Comparison of ENCODE assay signal across 16 cellular contexts in the genomic region with DNA sequence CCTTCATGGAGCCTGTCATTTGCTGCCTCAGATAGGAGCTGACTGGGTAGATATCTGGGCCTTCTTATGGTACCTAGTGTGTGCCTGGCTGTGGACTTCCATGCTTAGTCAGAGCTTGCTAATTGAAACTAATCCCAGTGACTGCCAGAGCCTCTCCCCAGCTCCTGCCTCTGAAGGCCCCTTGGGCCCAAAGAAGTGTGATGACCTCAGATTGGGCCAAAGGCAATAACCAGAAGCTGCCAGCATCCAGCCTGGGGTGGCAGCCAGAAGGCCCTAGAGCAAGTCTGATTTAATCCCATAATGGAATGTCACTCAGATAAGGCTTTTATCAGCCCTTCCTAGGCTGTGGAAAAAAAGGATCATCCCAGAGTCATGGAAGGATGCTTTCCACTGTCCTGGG. TPM values are rescaled to one million over a fixed set of nuclear protein-coding genes. Genes with fewer than 3 reads are reported as not detected.
DNase-seq lines count a peak whose midpoint lies in the region; ATAC-seq, FAIRE-seq and TF ChIP-seq lines count a peak whose summit lies in the region.
"Had no signal": no experiment of that assay in that cellular context is flagged by ENCODE, and none has a peak within 500 bp of the region (broad histone marks: within the 10 kb centered on the region; RNA-seq: fewer than 3 reads in every experiment).

No MANE protein-coding gene starts in this region.

- no peak for DNase-seq in HCT116 (ENCODE audit: low read depth, low spot score)
- DNase-seq in WERI-Rb-1: peak; percentile 72
- DNase-seq in left cardiac atrium: peak; percentile 76
- DNase-seq in stomach: peak; percentile 31
- no peak for DNase-seq in NCI-H2029 (lab: John Stamatoyannopoulos, UW)
- no peak for DNase-seq in activated T-cell treated with anti-CD3 and anti-CD28 coated beads, Interleukin-2, amount 50 U/mL, for 4 hours
- no peak for DNase-seq in GM12891 (ENCODE audit: insufficient read length, low spot score)
- DNase-seq: activated naive CD8-positive, alpha-beta T cell treated with anti-CD3 and anti-CD28 coated beads for 36 hours; gastrocnemius medialis; MV-4-11; NCI-H524 had no signal

- peaks cover 5 to 8% of the 10 kb centered on the region in 2 experiments; a peak in 3 of 4 replicates for H3K9me3 ChIP-seq in HCT116 (ENCODE audit: control insufficient read depth in 1 of 2, insufficient read depth in 1 of 2, low read depth in 1 of 2, low read length in 2 of 2)
- H3K9me3 ChIP-seq in WERI-Rb-1 (ENCODE audit: severe bottlenecking): no peaks in the 10 kb centered on the region
- peaks cover 2 to 12% (median 6%) of the 10 kb centered on the region in 4 donors for H3K9me3 ChIP-seq in stomach

- TF ChIP-seq RAD21 in HCT116 (IDR thresholded peaks at IDR 0.05; ENCODE audit: low read depth): no peak

- BruUV-seq in HCT116 (replicated peaks; lab: Mats Ljungman, UMichigan): no TSS peak

- peaks cover 14% of the 10 kb centered on the region for H3K27me3 Mint-ChIP-seq in activated T-cell treated with anti-CD3 and anti-CD28 coated beads, Interleukin-2, amount 50 U/mL, for 4 hours (ENCODE audit: low read depth)

- TF ChIP-seq POLR2A in HCT116 (IDR thresholded peaks at IDR 0.05; ENCODE audit: borderline replicate concordance, extremely low read depth, insufficient read depth, insufficient read length) (no peak), stomach (IDR thresholded peaks at IDR 0.05) (no peak), GM12891 (IDR thresholded peaks at IDR 0.05; ENCODE audit: low read depth, low read length) (no peak)

- no peak for TF ChIP-seq CTCF in HCT116 (IDR thresholded peaks at IDR 0.05 in 2 of 3, conservative IDR thresholded peaks at IDR 0.05 in 1 of 3; ENCODE audit: borderline replicate concordance in 1 of 3, insufficient read depth in 1 of 3, low read depth in 2 of 3, low read length in 2 of 3)
- TF ChIP-seq CTCF in WERI-Rb-1 (IDR thresholded peaks at IDR 0.05; ENCODE audit: low read depth, low read length): no peak
- no peak for TF ChIP-seq CTCF in stomach (IDR thresholded peaks at IDR 0.05)

- peak; percentile 42; the same call in 1 of the 2 replicates for ATAC-seq in HCT116
- peak; percentile 92 to 95 for ATAC-seq in left cardiac atrium
- no peak for ATAC-seq in activated T-cell treated with anti-CD3 and anti-CD28 coated beads, Interleukin-2, amount 50 U/mL, for 4 hours
- ATAC-seq: gastrocnemius medialis had no signal

- intact Hi-C loops in HCT116 (cut with micrococcal nuclease): no loop called here
- intact Hi-C loops in left cardiac atrium (cut with DNase I): no loop called here
- intact Hi-C loops in stomach (cut with DNase I; ENCODE audit: low total_unique reads): no loop called here

- no peak overlapping the region for H3K4me2 ChIP-seq in HCT116 (ENCODE audit: low read length)
- H3K4me2 ChIP-seq: GM23338 had no signal

- H3K27me3 ChIP-seq in HCT116 (ENCODE audit: insufficient read depth, low read length): no peaks in the 10 kb centered on the region
- H3K27me3 ChIP-seq in WERI-Rb-1 (ENCODE audit: insufficient read depth, low read depth, severe bottlenecking): no peaks in the 10 kb centered on the region
- H3K27me3 ChIP-seq in stomach: peaks cover 0 to 4% (median 0%) of the 10 kb centered on the region in 3 donors
- H3K27me3 ChIP-seq: gastrocnemius medialis had no signal

- H3K9ac ChIP-seq in HCT116 (ENCODE audit: low read length): no peak overlapping the region

- H3K27ac ChIP-seq in HCT116 (ENCODE audit: low read depth, low read length) (no peak overlapping the region), WERI-Rb-1 (no peak overlapping the region), stomach (peak overlapping the region in 3 of 5 donors; percentile 7 to 41 (median 26))
- H3K27ac ChIP-seq: gastrocnemius medialis had no signal

- peaks cover 6% of the 10 kb centered on the region for H3K9me3 Mint-ChIP-seq in activated T-cell treated with anti-CD3 and anti-CD28 coated beads, Interleukin-2, amount 50 U/mL, for 4 hours

- no peaks in the 10 kb centered on the region for H3K36me3 Mint-ChIP-seq in activated T-cell treated with anti-CD3 and anti-CD28 coated beads, Interleukin-2, amount 50 U/mL, for 4 hours (ENCODE audit: insufficient read depth)
- H3K36me3 Mint-ChIP-seq: activated naive CD8-positive, alpha-beta T cell treated with anti-CD3 and anti-CD28 coated beads for 36 hours had no signal

- RAD21 ChIA-PET in HCT116 (lab: Charles Lee; ENCODE audit: low non-redundant PET in 1 of 2, low total read pairs in 2 of 2, uncharacterized antibody in 2 of 2, unreplicated experiment in 2 of 2): no interaction called here

- POLR2A ChIA-PET in HCT116 (lab: Charles Lee): no interaction called here

- CTCF ChIA-PET in HCT116 (lab: Charles Lee): interaction anchor here (0.7 kb wide), 1 partner anchor 64 kb away, joined by 5 read pairs; no protein-coding TSS in a partner anchor

- no peak overlapping the region for H2AFZ ChIP-seq in HCT116 (ENCODE audit: low read depth, low read length, poor library complexity, severe bottlenecking)

- FAIRE-seq in GM12891 (lab: Jason Lieb, UNC): no peak
- FAIRE-seq: GM12892 had no signal

- H3K4me1 Mint-ChIP-seq in activated T-cell treated with anti-CD3 and anti-CD28 coated beads, Interleukin-2, amount 50 U/mL, for 4 hours (ENCODE audit: low read depth): no peaks in the 10 kb centered on the region
- H3K4me1 Mint-ChIP-seq: activated naive CD8-positive, alpha-beta T cell treated with anti-CD3 and anti-CD28 coated beads for 36 hours; GM23338 had no signal

- H3K4me3 Mint-ChIP-seq in activated T-cell treated with anti-CD3 and anti-CD28 coated beads, Interleukin-2, amount 50 U/mL, for 4 hours: no peak overlapping the region
- H3K4me3 Mint-ChIP-seq: activated naive CD8-positive, alpha-beta T cell treated with anti-CD3 and anti-CD28 coated beads for 36 hours; GM23338 had no signal

- no peak for TF ChIP-seq EP300 in stomach (IDR thresholded peaks at IDR 0.05)

- no peaks in the 10 kb centered on the region for H3K79me2 ChIP-seq in HCT116 (ENCODE audit: insufficient read depth, low read length)

- H3K4me3 ChIP-seq in HCT116 (replicated peaks in 1 of 2; ENCODE audit: low read depth in 1 of 2, low read length in 2 of 2): no peak overlapping the region
- no peak overlapping the region for H3K4me3 ChIP-seq in WERI-Rb-1 (ENCODE audit: low read depth, low read length)
- H3K4me3 ChIP-seq in stomach: no peak overlapping the region
- H3K4me3 ChIP-seq: gastrocnemius medialis, GM23338 had no signal

- H3K4me1 ChIP-seq in HCT116 (ENCODE audit: control insufficient read depth in 1 of 2, insufficient read depth in 2 of 2, low read length in 2 of 2) (no peaks in the 10 kb centered on the region), stomach (peaks cover 4 to 20% (median 12%) of the 10 kb centered on the region in 4 donors)
- H3K4me1 ChIP-seq: gastrocnemius medialis had no signal

- H3K36me3 ChIP-seq in HCT116 (ENCODE audit: control insufficient read depth in 1 of 2, insufficient read depth in 2 of 2, low read length in 2 of 2): no peaks in the 10 kb centered on the region
- H3K36me3 ChIP-seq in WERI-Rb-1: no peaks in the 10 kb centered on the region
- no peaks in the 10 kb centered on the region for H3K36me3 ChIP-seq in stomach
- H3K36me3 ChIP-seq: gastrocnemius medialis had no signal

- no peaks in the 10 kb centered on the region for H3K9me2 ChIP-seq in HCT116 (ENCODE audit: insufficient read depth)

- no peaks in the 10 kb centered on the region for H4K20me1 ChIP-seq in HCT116 (ENCODE audit: insufficient read depth)

TF ChIP-seq in HCT116, 20 proteins besides CTCF, POLR2A, EP300 and RAD21 (continues in another document):
- TF ChIP-seq ZFX (IDR thresholded peaks at IDR 0.05) (no peak), EGR1 (IDR thresholded peaks at IDR 0.05; ENCODE audit: low read depth) (no peak), EZH2phosphoT487 (IDR thresholded peaks at IDR 0.05; ENCODE audit: borderline replicate concordance) (no peak)

TF ChIP-seq in GM12891, 5 proteins besides CTCF, POLR2A, EP300 and RAD21:
- TF ChIP-seq PAX5 (IDR thresholded peaks at IDR 0.05; ENCODE audit: insufficient read depth, low read length, severe bottlenecking) (no peak), POU2F2 (IDR thresholded peaks at IDR 0.05; ENCODE audit: low read depth, low read length) (no peak), SPI1 (IDR thresholded peaks at IDR 0.05; ENCODE audit: low read depth, low read length) (no peak), POLR2AphosphoS5 (IDR thresholded peaks at IDR 0.05; ENCODE audit: low read depth, low read length) (no peak), TAF1 (IDR thresholded peaks at IDR 0.05; ENCODE audit: low read depth, low read length) (no peak)

RNA-seq across cellular contexts. Expression of a gene that starts 17.1 kb away (rescaled TPM):
- total RNA-seq in HCT116 (2021; ENCODE audit: unreplicated experiment): 40.0 TPM
- polyA plus RNA-seq in HCT116 (2012): 18.3 and 24.6 TPM in 2 replicates
- 10 to 100 TPM; 15.3 to 18.0 TPM for total RNA-seq in left cardiac atrium
- 10 to 100 TPM in 2 of 5 donors, 1 to 10 TPM in 3; 1.2 to 46.3 (median 4.5) TPM for total RNA-seq in stomach
- polyA plus RNA-seq in stomach: 10 to 100 TPM; 10.6 to 13.1 (median 11.1) TPM
- 10 to 100 TPM; 50.2 to 52.2 (median 51.7) TPM for total RNA-seq in activated T-cell treated with anti-CD3 and anti-CD28 coated beads, Interleukin-2, amount 50 U/mL, for 4 hours
- polyA plus RNA-seq in GM12891 (2012; ENCODE audit: low read depth, missing spikeins): 23.5 TPM

RNA-seq across cellular contexts. Expression of a gene that starts 44.2 kb away (rescaled TPM):
- total RNA-seq in HCT116 (2021; ENCODE audit: unreplicated experiment) (not detected), left cardiac atrium (1 to 10 TPM in 1 of 2 donors, under 1 TPM in 1; 0.92 to 1.7 TPM), stomach (1 to 10 TPM in 1 of 5 donors, under 1 TPM in 1, not detected in 3; 0.55 to 4.1 TPM)
- 0.07 TPM in 1 of 2 replicates, not detected in the other for polyA plus RNA-seq in HCT116 (2012)
- polyA plus RNA-seq in stomach: 1 to 10 TPM; 1.5 to 2.0 (median 1.8) TPM
- total RNA-seq in activated T-cell treated with anti-CD3 and anti-CD28 coated beads, Interleukin-2, amount 50 U/mL, for 4 hours: not detected
- polyA plus RNA-seq in GM12891 (2012; ENCODE audit: low read depth, missing spikeins): 0.14 TPM
- total RNA-seq: dermis blood vessel endothelial cell, temporal lobe had no signal
- polyA plus RNA-seq: neural cell had no signal

RNA-seq across cellular contexts. Expression of a gene that starts 51.3 kb away (rescaled TPM):
- total RNA-seq in HCT116 (2021; ENCODE audit: unreplicated experiment) (74.2 TPM), left cardiac atrium (1 to 10 TPM in 1 of 2 donors, under 1 TPM in 1; 0.13 to 1.1 TPM), stomach (1 to 10 TPM in 3 of 5 donors, not detected in 2; 2.0 to 8.4 (median 7.9) TPM)
- 72.7 and 92.7 TPM in 2 replicates for polyA plus RNA-seq in HCT116 (2012)
- polyA plus RNA-seq in stomach: 1 to 10 TPM; 2.1 to 7.3 (median 2.1) TPM
- 1 to 10 TPM in 2 of 3 donors, under 1 TPM in 1; 0.76 to 1.5 (median 1.4) TPM for total RNA-seq in activated T-cell treated with anti-CD3 and anti-CD28 coated beads, Interleukin-2, amount 50 U/mL, for 4 hours
- polyA plus RNA-seq in GM12891 (2012; ENCODE audit: low read depth, missing spikeins): 18.1 TPM

RNA-seq across cellular contexts. Expression of a gene that starts 51.8 kb away (rescaled TPM):
- 80.8 TPM for total RNA-seq in HCT116 (2021; ENCODE audit: unreplicated experiment)
- polyA plus RNA-seq in HCT116 (2012): 47.2 and 57.1 TPM in 2 replicates
- total RNA-seq in left cardiac atrium: 10 to 100 TPM; 19.8 to 34.7 TPM
- 10 to 100 TPM; 29.9 to 58.2 (median 51.3) TPM for total RNA-seq in stomach
- polyA plus RNA-seq in stomach: 10 to 100 TPM; 20.4 to 35.1 (median 21.8) TPM
- 10 to 100 TPM; 30.4 to 44.2 (median 39.3) TPM for total RNA-seq in activated T-cell treated with anti-CD3 and anti-CD28 coated beads, Interleukin-2, amount 50 U/mL, for 4 hours
- polyA plus RNA-seq in GM12891 (2012; ENCODE audit: low read depth, missing spikeins): 23.2 TPM

Comparison
In these comparisons a context has a peak if more than half of its experiments do, and no peak if none do; other contexts are left out.
1. ATAC-seq: peak in HCT116 (single experiment) and left cardiac atrium (2 of 2); none in activated T-cell treated with anti-CD3 and anti-CD28 coated beads, Interleukin-2, amount 50 U/mL, for 4 hours (0 of 2).
2. DNase-seq: peak in WERI-Rb-1 (single experiment), left cardiac atrium (single experiment) and stomach (single experiment); none in HCT116 (single experiment), NCI-H2029 (single experiment), activated T-cell treated with anti-CD3 and anti-CD28 coated beads, Interleukin-2, amount 50 U/mL, for 4 hours (single experiment) and GM12891 (single experiment).
3. H3K27ac ChIP-seq: peak in stomach (3 of 5); none in HCT116 (single experiment) and WERI-Rb-1 (single experiment).